In the genomic region with DNA sequence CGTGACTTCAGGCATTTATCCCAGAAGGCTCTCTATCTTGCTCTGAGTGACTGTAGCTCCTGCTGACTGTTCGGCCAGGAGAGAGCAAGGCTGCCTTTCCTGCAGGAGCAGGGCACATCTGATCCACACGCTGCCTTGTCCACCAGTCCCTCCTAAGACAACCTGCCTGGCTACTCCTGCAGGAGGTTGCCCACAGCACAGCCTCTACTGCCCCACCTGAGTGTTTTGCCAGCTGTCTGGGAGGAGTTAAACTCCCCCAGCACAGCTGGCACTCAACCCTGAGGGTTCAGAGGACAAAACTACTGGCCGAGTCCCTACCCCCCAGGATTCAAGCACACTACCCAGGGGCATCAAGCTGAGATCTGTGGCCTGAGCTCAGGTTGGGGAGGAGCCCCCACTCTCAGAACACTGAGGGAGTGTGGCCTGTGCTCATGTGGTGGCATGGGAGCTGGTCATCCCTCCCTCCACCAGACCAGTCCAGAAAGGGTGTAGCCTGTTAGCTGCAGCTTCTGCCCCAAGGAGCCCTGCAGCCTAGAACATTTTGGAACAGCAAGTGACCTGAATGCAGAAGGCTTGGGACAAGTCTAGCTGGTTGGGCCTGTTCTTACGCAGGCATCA, we compare ENCODE assay signal across 1 cellular context.
TF ChIP-seq lines count a peak whose summit lies in the region.

No MANE protein-coding gene starts in this region.

TF ChIP-seq in WTC11, 78 proteins besides CTCF, POLR2A, EP300 and RAD21 (continued from another document):
- no peak for TF ChIP-seq CBFB (CRISPR knock-in tag; IDR thresholded peaks at IDR 0.05; ENCODE audit: low read depth)
- no peak for TF ChIP-seq SMAD3 (CRISPR knock-in tag; IDR thresholded peaks at IDR 0.05; ENCODE audit: borderline replicate concordance)
- TF ChIP-seq ZNF512 (CRISPR knock-in tag; IDR thresholded peaks at IDR 0.05; ENCODE audit: borderline replicate concordance): no peak
- no peak for TF ChIP-seq SP1 (CRISPR knock-in tag; conservative IDR thresholded peaks at IDR 0.05)
- TF ChIP-seq, protein P1, sequence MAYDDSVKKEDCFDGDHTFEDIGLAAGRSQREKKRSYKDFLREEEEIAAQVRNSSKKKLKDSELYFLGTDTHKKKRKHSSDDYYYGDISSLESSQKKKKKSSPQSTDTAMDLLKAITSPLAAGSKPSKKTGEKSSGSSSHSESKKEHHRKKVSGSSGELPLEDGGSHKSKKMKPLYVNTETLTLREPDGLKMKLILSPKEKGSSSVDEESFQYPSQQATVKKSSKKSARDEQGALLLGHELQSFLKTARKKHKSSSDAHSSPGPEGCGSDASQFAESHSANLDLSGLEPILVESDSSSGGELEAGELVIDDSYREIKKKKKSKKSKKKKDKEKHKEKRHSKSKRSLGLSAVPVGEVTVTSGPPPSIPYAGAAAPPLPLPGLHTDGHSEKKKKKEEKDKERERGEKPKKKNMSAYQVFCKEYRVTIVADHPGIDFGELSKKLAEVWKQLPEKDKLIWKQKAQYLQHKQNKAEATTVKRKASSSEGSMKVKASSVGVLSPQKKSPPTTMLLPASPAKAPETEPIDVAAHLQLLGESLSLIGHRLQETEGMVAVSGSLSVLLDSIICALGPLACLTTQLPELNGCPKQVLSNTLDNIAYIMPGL (CRISPR knock-in tag; IDR thresholded peaks at IDR 0.05): no peak
- TF ChIP-seq JAZF1 (CRISPR knock-in tag; IDR thresholded peaks at IDR 0.05): no peak
- TF ChIP-seq NR1H2 (CRISPR knock-in tag; IDR thresholded peaks at IDR 0.05): no peak
